23 cellular contexts compared by ENCODE assay signal in the genomic region with DNA sequence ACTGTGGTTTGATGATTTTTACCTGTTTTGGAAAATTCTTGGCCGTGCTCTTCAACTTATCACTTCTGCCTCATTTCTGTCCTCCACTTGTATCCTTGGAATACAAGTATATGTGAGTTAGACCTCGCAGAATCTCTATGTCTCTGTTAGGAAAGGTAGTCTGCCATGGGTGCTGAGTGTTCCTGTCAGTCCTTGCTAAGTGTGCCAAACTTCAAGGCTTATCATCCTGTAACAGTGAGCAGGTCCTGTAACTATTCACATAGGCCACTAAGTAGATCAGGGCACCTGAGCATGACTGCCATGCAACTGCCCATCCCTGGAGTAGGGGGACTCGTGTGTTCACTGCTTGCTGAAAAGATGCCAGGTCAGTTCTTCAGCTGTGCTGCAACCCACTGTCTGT. TPM values are rescaled to one million over a fixed set of nuclear protein-coding genes. Genes with fewer than 3 reads are reported as not detected.
"Had no signal": no experiment of that assay in that cellular context is flagged by ENCODE, and none has a peak within 500 bp of the region (broad histone marks: within the 10 kb centered on the region; RNA-seq: fewer than 3 reads in every experiment).

No MANE protein-coding gene starts in this region.

- DNase-seq: IMR-90, Kasumi-1, KG1, MM.1S, NCI-H1092 treated with DMSO at 0.1 percent for 48 hours, NCI-H1436, NCI-H187, NCI-H2029, NCI-H2081 treated with DMSO at 0.1 percent for 48 hours, NCI-H2171, NCI-H226, NCI-H446, NCI-H510A, NCI-H524 treated with DMSO at 0.1 percent for 48 hours, NCI-H69, NCI-H774, PC-3, SK-N-SH, SW 1271 had no signal

- FAIRE-seq: HepG2 had no signal

- H3K27ac ChIP-seq: RWPE1 had no signal

- H3K9me3 ChIP-seq: SK-N-SH had no signal

- ATAC-seq: HepG2, Panc1, PC-3 had no signal

RNA-seq across cellular contexts. Expression of a gene that starts 24.2 kb away (rescaled TPM):
- total RNA-seq: HT1080, IMR-90 had no signal
- polyA plus RNA-seq: IMR-90 had no signal

RNA-seq across cellular contexts. Expression of a gene that starts 41.8 kb away (rescaled TPM):
- total RNA-seq: HT1080 had no signal
